In genomic region chr22:42041784-42042183, GRCh38 we compare ENCODE assay signal across 29 cellular contexts.
"Had no signal": no experiment of that assay in that cellular context is flagged by ENCODE, and none has a peak within 500 bp of the region (broad histone marks: within the 10 kb centered on the region; RNA-seq: fewer than 3 reads in every experiment).

No MANE protein-coding gene starts in this region.

- H3K4me3 ChIP-seq: colonic mucosa, coronary artery, dorsolateral prefrontal cortex, esophagus muscularis mucosa, esophagus squamous epithelium, gastrocnemius medialis, gastroesophageal sphincter, heart left ventricle, heart right ventricle, hepatocyte had no signal

- FAIRE-seq: colon, endometrium, endothelial cell of umbilical vein, frontal cortex had no signal

- ATAC-seq: esophagus mucosa, foreskin keratinocyte, gastrocnemius medialis, gastroesophageal sphincter, heart left ventricle, heart right ventricle had no signal

- H3K27ac Mint-ChIP-seq: dendritic cell treated with granulocyte-macrophage colony-stimulating factor and Interleukin-4, amounts not matched to agents 40 ng/mL and 50 ng/mL, for 4 days; endodermal cell had no signal

- H3K9me3 ChIP-seq: colonic mucosa, gastrocnemius medialis had no signal

- H3K4me1 Mint-ChIP-seq: endodermal cell had no signal

- H3K36me3 ChIP-seq: colonic mucosa, esophagus squamous epithelium, gastrocnemius medialis, heart left ventricle, heart right ventricle had no signal

- H3K27ac ChIP-seq: colonic mucosa, coronary artery, dorsolateral prefrontal cortex, epithelial cell of prostate, esophagus muscularis mucosa, esophagus squamous epithelium, foreskin keratinocyte, gastrocnemius medialis, gastroesophageal sphincter, heart left ventricle, heart right ventricle, hepatocyte had no signal

- H3K4me1 ChIP-seq: colonic mucosa, esophagus muscularis mucosa, esophagus squamous epithelium, foreskin keratinocyte, gastrocnemius medialis, gastroesophageal sphincter, heart left ventricle, heart right ventricle had no signal

- H3K4me3 Mint-ChIP-seq: dendritic cell treated with granulocyte-macrophage colony-stimulating factor and Interleukin-4, amounts not matched to agents 40 ng/mL and 50 ng/mL, for 4 days; endodermal cell had no signal

- DNase-seq: colonic mucosa; cortex of kidney; dermis blood vessel endothelial cell; dorsolateral prefrontal cortex; effector CD4-positive, alpha-beta T cell; effector CD8-positive, alpha-beta T cell; effector memory CD4-positive, alpha-beta T cell; endodermal cell; erythroblast; esophagus squamous epithelium; foreskin fibroblast; foreskin keratinocyte; foreskin melanocyte; gastrocnemius medialis; glutamatergic neuron; head of caudate nucleus; heart left ventricle; heart right ventricle had no signal

- H3K27me3 Mint-ChIP-seq: dendritic cell treated with granulocyte-macrophage colony-stimulating factor and Interleukin-4, amounts not matched to agents 40 ng/mL and 50 ng/mL, for 4 days had no signal
